Comparison of ENCODE assay signal across 1 cellular context in genomic region chr2:2720351-2720750, GRCh38.
TF ChIP-seq lines count a peak whose summit lies in the region.

No MANE protein-coding gene starts in this region.

TF ChIP-seq in IMR-90, 13 proteins besides CTCF, POLR2A, EP300 and RAD21:
- TF ChIP-seq MAFK (IDR thresholded peaks at IDR 0.05; ENCODE audit: low read depth, low read length) (no peak), RCOR1 (IDR thresholded peaks at IDR 0.05; ENCODE audit: insufficient replicate concordance, low read length) (no peak), BHLHE40 (IDR thresholded peaks at IDR 0.05; ENCODE audit: low read depth, low read length) (no peak), MAZ (IDR thresholded peaks at IDR 0.05; ENCODE audit: borderline replicate concordance, low read depth, low read length) (no peak), USF2 (IDR thresholded peaks at IDR 0.05; ENCODE audit: low read depth, low read length) (no peak), FOS (IDR thresholded peaks at IDR 0.05; ENCODE audit: low read depth, low read length) (no peak), SMC3 (IDR thresholded peaks at IDR 0.05; ENCODE audit: low read depth, low read length) (no peak), ELK1 (IDR thresholded peaks at IDR 0.05; ENCODE audit: borderline replicate concordance, low read depth, low read length) (no peak), CEBPB (IDR thresholded peaks at IDR 0.05; ENCODE audit: low read depth, low read length) (no peak), CHD1 (IDR thresholded peaks at IDR 0.05; ENCODE audit: low read depth, low read length) (no peak), MXI1 (IDR thresholded peaks at IDR 0.05; ENCODE audit: borderline replicate concordance, low read depth, low read length) (no peak), RFX5 (IDR thresholded peaks at IDR 0.05; ENCODE audit: low read depth, low read length) (no peak), NFE2L2 (IDR thresholded peaks at IDR 0.05; ENCODE audit: low read depth, low read length) (no peak)
TF ChIP-seq in IMR-90: peak in this region for 0.
